ENCODE assay signal across 1 cellular context in the genomic region with DNA sequence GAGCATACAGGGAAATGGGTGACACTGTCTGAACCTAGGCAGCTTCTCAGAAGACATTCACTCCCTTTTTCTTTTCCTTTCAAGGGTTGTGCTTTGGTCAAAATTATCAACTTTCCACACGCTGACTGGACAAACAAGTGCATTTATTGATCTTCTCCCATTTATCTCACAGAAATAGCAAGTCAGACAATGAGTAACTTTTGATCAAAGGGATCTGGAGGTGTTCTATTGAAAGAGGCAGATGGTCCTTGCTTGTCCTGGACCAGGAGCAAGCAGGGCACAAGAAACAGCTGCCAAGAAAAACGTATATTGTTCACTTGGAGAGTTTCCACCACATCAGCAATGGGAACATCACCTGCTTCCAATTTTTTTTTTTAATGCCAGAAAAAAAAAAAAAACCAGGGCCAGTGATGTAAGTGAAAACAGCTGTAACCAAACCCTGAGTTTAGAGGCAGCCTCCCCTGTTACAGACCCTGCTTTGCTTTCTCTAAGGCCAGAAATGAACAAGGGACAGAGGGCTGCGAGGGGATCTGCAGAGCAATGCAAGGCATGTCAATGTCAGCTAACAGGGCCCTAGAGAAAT.
TF ChIP-seq lines count a peak whose summit lies in the region.

No MANE protein-coding gene starts in this region.

TF ChIP-seq in liver, 16 proteins besides CTCF, POLR2A, EP300 and RAD21 (continued from another document):
- peak in 1 of 2 donors; percentile 41 for TF ChIP-seq JUND (IDR thresholded peaks at IDR 0.05)
- TF ChIP-seq, protein P1, sequence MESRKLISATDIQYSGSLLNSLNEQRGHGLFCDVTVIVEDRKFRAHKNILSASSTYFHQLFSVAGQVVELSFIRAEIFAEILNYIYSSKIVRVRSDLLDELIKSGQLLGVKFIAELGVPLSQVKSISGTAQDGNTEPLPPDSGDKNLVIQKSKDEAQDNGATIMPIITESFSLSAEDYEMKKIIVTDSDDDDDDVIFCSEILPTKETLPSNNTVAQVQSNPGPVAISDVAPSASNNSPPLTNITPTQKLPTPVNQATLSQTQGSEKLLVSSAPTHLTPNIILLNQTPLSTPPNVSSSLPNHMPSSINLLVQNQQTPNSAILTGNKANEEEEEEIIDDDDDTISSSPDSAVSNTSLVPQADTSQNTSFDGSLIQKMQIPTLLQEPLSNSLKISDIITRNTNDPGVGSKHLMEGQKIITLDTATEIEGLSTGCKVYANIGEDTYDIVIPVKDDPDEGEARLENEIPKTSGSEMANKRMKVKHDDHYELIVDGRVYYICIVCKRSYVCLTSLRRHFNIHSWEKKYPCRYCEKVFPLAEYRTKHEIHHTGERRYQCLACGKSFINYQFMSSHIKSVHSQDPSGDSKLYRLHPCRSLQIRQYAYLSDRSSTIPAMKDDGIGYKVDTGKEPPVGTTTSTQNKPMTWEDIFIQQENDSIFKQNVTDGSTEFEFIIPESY (IDR thresholded peaks at IDR 0.05), result peak; percentile 59
- TF ChIP-seq YY1 (IDR thresholded peaks at IDR 0.05), result no peak
- no peak for TF ChIP-seq TAF1 (conservative IDR thresholded peaks at IDR 0.05)
